Comparison of ENCODE assay signal across 8 cellular contexts in genomic region chr2:231613054-231613654, GRCh38. TPM values are rescaled to one million over a fixed set of nuclear protein-coding genes. Genes with fewer than 3 reads are reported as not detected.
DNase-seq lines count a peak whose midpoint lies in the region; ATAC-seq and TF ChIP-seq lines count a peak whose summit lies in the region.

No MANE protein-coding gene starts in this region.

- H3K9me3 Mint-ChIP-seq in activated CD4-positive, alpha-beta memory T cell treated with anti-CD3 and anti-CD28 coated beads, Interleukin-2, amount 10 ng/mL, durations not matched to agents 7 days and 5 days = no peaks in the 10 kb centered on the region

- no peak for TF ChIP-seq POLR2A in gastrocnemius medialis (IDR thresholded peaks at IDR 0.05)

- H3K27ac Mint-ChIP-seq in activated CD4-positive, alpha-beta memory T cell treated with anti-CD3 and anti-CD28 coated beads, Interleukin-2, amount 10 ng/mL, durations not matched to agents 7 days and 5 days = peak overlapping the region; percentile 88

- H3K4me3 ChIP-seq in GM12864 (ENCODE audit: low read depth, low read length) (peak overlapping the region; percentile 53), gastrocnemius medialis (peak overlapping the region; percentile 57 to 65 (median 59))

- peak overlapping the region; percentile 85 to 95 (median 89) for H3K27ac ChIP-seq in gastrocnemius medialis

- H3K4me3 Mint-ChIP-seq in activated CD4-positive, alpha-beta memory T cell treated with anti-CD3 and anti-CD28 coated beads, Interleukin-2, amount 10 ng/mL, durations not matched to agents 7 days and 5 days = peak overlapping the region; percentile 73

- H3K9me3 ChIP-seq in gastrocnemius medialis = no peaks in the 10 kb centered on the region

- in situ Hi-C loops in gastrocnemius medialis (cut with MboI; ENCODE audit: low sequenced_read_pairs in 4 of 4) = loop anchor here (5.0 to 10.0 kb wide), 6 partner anchors 54 to 104 kb away; no protein-coding TSS in a partner anchor

- DNase-seq in GM12864 (ENCODE audit: low read depth) (no peak), left cardiac atrium (peak; percentile 36), gastrocnemius medialis (no peak), NCI-H2196 treated with DMSO at 0.1 percent for 48 hours (lab: John Stamatoyannopoulos, UW; ENCODE audit: unreplicated experiment) (no peak), kidney tubule cell (ENCODE audit: low spot score) (no peak)
- no peak for DNase-seq in activated CD4-positive, alpha-beta memory T cell treated with anti-CD3 and anti-CD28 coated beads, Interleukin-2, amount 10 ng/mL, durations not matched to agents 7 days and 5 days

- H3K4me1 Mint-ChIP-seq in activated CD4-positive, alpha-beta memory T cell treated with anti-CD3 and anti-CD28 coated beads, Interleukin-2, amount 10 ng/mL, durations not matched to agents 7 days and 5 days = peaks cover 40% of the 10 kb centered on the region

- peak; percentile 8 for ATAC-seq in HG03064 (IDR thresholded peaks at IDR 0.05; ENCODE audit: low read depth, unreplicated experiment)
- no peak for ATAC-seq in left cardiac atrium
- peak; percentile 20 to 23 for ATAC-seq in gastrocnemius medialis
- ATAC-seq in HG02610 (IDR thresholded peaks at IDR 0.05; ENCODE audit: unreplicated experiment) = no peak

- peaks cover 32 to 35% of the 10 kb centered on the region in 2 donors for H3K4me1 ChIP-seq in gastrocnemius medialis

- no peaks in the 10 kb centered on the region for H3K27me3 ChIP-seq in gastrocnemius medialis

- no peaks in the 10 kb centered on the region for H3K36me3 Mint-ChIP-seq in activated CD4-positive, alpha-beta memory T cell treated with anti-CD3 and anti-CD28 coated beads, Interleukin-2, amount 10 ng/mL, durations not matched to agents 7 days and 5 days (ENCODE audit: low read depth)

- intact Hi-C loops in left cardiac atrium (cut with DNase I) (loop anchor here (2.0 to 5.0 kb wide), 4 partner anchors 30 to 102 kb away; no protein-coding TSS in a partner anchor), gastrocnemius medialis (cut with DNase I; ENCODE audit: low total_unique reads) (loop anchor here (1.0 to 5.0 kb wide), 3 partner anchors 54 to 169 kb away; partner anchors contain the start of genes PDE6D and PTMA)

- no peaks in the 10 kb centered on the region for H3K27me3 Mint-ChIP-seq in activated CD4-positive, alpha-beta memory T cell treated with anti-CD3 and anti-CD28 coated beads, Interleukin-2, amount 10 ng/mL, durations not matched to agents 7 days and 5 days

- TF ChIP-seq CTCF in GM12864 (IDR thresholded peaks at IDR 0.05; ENCODE audit: low read depth, low read length, missing control alignments) (no peak), gastrocnemius medialis (IDR thresholded peaks at IDR 0.05 in 4 of 5, conservative IDR thresholded peaks at IDR 0.05 in 1 of 5) (no peak)

- CTCF ChIA-PET in activated CD4-positive, alpha-beta memory T cell treated with anti-CD3 and anti-CD28 coated beads, Interleukin-2, amount 10 ng/mL, durations not matched to agents 7 days and 5 days (lab: Charles Lee) = interaction anchor here (0.6 to 8.7 kb wide), 23 partner anchors 9 to 173 kb away, joined by 3 to 259 read pairs (median 7); partner anchors contain the start of genes COPS7B, NCL and PTMA

- POLR2A ChIA-PET in activated CD4-positive, alpha-beta memory T cell treated with anti-CD3 and anti-CD28 coated beads, Interleukin-2, amount 10 ng/mL, durations not matched to agents 7 days and 5 days (lab: Charles Lee) = interaction anchor here (0.8 to 6.1 kb wide), 21 partner anchors 9 to 172 kb away, joined by 3 to 120 read pairs (median 6); partner anchors contain the start of genes NCL, PDE6D and PTMA

- no peaks in the 10 kb centered on the region for H3K36me3 ChIP-seq in gastrocnemius medialis

RNA-seq across cellular contexts. Expression of gene TEX44, which starts 20.5 kb away (rescaled TPM):
- not detected for total RNA-seq in activated CD4-positive, alpha-beta memory T cell treated with anti-CD3 and anti-CD28 coated beads, Interleukin-2, amount 10 ng/mL, durations not matched to agents 7 days and 5 days
- total RNA-seq in left cardiac atrium (not detected), gastrocnemius medialis (not detected)

Comparison
In these comparisons a context has a peak if more than half of its experiments do, and no peak if none do; other contexts are left out.
1. ATAC-seq: peak in HG03064 (single experiment) and gastrocnemius medialis (2 of 2); none in left cardiac atrium (0 of 2) and HG02610 (single experiment).